ENCODE assay signal across 1 cellular context in the genomic region with DNA sequence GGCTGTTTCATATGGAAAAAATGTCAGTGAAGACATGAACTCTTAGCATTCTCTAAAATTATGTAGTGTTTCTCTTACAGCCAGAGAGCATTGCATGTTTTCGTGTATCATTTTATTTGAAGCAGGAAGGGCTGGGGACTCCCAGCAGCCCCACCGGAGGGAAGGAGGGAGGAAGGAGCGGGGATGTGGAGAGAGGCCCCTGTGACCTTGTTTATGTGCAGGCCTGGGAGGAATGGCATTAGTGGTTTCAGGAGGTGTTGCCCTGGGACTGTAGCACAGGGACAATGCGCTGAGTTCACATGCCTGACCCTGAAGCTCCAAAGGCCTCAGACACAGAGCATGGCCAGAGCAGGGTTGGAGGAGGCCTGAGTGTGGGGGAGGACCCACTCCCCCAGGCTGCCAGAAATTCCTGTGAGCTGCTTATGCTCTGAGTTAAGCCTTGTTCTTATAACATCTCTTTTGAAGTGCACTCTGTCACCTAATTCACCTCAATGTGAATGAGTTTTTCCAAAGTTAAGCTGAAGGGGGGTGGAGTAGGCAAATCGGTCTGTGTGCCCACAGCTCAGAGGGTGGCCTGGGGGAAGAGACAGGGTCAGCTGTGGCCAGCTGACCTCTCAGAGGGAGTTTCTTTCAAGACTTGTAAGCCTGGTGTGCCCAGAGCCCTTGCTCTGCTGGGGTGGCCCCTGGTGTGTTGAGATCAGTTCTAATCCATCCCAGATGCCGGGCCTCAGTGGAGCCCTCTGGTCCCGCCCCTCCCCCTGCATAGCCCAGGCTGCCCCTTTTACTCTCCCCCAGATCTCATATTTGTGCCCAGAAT.
TF ChIP-seq lines count a peak whose summit lies in the region.

No MANE protein-coding gene starts in this region.

TF ChIP-seq in HepG2, 621 proteins besides CTCF, POLR2A, EP300 and RAD21 (continued from another document and continues in another):
- TF ChIP-seq, protein P1, sequence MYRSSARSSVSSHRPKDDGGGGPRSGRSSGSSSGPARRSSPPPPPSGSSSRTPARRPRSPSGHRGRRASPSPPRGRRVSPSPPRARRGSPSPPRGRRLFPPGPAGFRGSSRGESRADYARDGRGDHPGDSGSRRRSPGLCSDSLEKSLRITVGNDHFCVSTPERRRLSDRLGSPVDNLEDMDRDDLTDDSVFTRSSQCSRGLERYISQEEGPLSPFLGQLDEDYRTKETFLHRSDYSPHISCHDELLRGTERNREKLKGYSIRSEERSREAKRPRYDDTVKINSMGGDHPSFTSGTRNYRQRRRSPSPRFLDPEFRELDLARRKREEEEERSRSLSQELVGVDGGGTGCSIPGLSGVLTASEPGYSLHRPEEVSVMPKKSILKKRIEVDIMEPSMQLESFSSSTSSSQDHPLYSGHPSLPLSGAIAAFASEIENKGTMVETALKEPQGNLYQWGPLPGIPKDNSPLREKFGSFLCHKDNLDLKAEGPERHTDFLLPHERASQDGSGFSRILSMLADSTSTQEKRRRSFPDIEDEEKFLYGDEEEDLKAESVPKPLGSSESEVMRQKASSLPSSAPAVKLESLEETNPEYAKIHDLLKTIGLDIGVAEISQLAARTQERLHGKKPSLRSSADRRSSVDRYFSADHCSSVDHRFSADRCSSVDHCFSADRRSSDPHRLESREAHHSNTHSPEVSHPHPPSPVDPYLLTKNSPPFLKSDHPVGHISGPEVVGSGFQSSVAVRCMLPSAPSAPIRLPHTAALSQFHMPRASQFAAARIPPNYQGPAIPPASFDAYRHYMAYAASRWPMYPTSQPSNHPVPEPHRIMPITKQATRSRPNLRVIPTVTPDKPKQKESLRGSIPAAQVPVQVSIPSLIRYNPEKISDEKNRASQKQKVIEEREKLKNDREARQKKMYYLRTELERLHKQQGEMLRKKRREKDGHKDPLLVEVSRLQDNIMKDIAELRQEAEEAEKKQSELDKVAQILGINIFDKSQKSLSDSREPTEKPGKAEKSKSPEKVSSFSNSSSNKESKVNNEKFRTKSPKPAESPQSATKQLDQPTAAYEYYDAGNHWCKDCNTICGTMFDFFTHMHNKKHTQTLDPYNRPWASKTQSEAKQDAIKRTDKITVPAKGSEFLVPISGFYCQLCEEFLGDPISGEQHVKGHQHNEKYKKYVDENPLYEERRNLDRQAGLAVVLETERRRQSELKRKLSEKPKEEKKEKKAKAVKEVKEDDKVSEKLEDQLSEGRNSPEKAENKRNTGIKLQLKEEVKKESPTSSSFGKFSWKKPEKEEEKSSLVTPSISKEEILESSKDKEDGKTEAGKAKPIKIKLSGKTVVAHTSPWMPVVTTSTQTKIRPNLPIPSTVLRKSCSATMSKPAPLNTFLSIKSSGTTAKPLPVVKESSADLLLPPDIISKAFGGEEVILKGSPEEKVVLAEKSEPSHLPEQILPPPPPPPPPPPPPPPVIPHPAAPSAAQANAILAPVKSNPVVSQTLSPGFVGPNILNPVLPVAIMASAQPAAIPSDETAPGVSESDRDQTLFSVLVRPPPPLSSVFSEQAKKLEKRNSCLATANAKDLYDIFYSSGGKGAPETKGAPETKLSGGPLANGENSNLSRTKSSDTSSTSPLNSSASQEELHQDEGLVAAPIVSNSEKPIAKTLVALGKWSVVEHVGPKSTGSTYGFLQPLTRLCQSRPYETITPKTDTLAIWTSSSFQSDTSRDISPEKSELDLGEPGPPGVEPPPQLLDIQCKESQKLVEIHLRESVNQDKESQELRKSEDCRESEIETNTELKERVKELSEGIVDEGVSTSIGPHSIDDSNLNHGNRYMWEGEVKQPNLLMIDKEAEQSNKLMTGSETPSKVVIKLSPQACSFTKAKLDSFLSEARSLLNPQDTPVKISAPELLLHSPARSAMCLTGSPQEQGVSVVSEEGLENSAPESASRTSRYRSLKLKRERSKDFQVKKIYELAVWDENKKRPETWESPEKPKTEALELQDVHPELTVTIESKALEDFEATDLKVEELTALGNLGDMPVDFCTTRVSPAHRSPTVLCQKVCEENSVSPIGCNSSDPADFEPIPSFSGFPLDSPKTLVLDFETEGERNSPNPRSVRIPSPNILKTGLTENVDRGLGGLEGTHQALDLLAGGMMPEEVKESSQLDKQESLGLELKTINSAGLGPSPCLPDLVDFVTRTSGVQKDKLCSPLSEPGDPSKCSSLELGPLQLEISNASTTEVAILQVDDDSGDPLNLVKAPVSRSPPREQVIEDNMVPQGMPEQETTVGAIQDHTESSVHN (CRISPR knock-in tag; IDR thresholded peaks at IDR 0.05), result no peak
- TF ChIP-seq HMGA1 (CRISPR knock-in tag; conservative IDR thresholded peaks at IDR 0.05), result no peak
- TF ChIP-seq CC2D1A (CRISPR knock-in tag; IDR thresholded peaks at IDR 0.05), result no peak
- no peak for TF ChIP-seq RNF2 (conservative IDR thresholded peaks at IDR 0.05; ENCODE audit: low read depth)
- no peak for TF ChIP-seq TAF15 (IDR thresholded peaks at IDR 0.05; ENCODE audit: low read depth, low read length, poor library complexity, severe bottlenecking)
- peak; percentile 68 for TF ChIP-seq KAT8 (CRISPR knock-in tag; IDR thresholded peaks at IDR 0.05)
- no peak for TF ChIP-seq ZFP1 (CRISPR knock-in tag; IDR thresholded peaks at IDR 0.05)
- TF ChIP-seq, protein P2, sequence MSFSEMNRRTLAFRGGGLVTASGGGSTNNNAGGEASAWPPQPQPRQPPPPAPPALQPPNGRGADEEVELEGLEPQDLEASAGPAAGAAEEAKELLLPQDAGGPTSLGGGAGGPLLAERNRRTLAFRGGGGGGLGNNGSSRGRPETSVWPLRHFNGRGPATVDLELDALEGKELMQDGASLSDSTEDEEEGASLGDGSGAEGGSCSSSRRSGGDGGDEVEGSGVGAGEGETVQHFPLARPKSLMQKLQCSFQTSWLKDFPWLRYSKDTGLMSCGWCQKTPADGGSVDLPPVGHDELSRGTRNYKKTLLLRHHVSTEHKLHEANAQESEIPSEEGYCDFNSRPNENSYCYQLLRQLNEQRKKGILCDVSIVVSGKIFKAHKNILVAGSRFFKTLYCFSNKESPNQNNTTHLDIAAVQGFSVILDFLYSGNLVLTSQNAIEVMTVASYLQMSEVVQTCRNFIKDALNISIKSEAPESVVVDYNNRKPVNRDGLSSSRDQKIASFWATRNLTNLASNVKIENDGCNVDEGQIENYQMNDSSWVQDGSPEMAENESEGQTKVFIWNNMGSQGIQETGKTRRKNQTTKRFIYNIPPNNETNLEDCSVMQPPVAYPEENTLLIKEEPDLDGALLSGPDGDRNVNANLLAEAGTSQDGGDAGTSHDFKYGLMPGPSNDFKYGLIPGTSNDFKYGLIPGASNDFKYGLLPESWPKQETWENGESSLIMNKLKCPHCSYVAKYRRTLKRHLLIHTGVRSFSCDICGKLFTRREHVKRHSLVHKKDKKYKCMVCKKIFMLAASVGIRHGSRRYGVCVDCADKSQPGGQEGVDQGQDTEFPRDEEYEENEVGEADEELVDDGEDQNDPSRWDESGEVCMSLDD (CRISPR knock-in tag; IDR thresholded peaks at IDR 0.05; ENCODE audit: borderline replicate concordance), result no peak
- TF ChIP-seq ZNF430 (CRISPR knock-in tag; IDR thresholded peaks at IDR 0.05), result no peak
- peak; percentile 61; the same call in 1 of the 2 replicates for TF ChIP-seq MEF2D (CRISPR knock-in tag; IDR thresholded peaks at IDR 0.05)
- TF ChIP-seq, protein P3, sequence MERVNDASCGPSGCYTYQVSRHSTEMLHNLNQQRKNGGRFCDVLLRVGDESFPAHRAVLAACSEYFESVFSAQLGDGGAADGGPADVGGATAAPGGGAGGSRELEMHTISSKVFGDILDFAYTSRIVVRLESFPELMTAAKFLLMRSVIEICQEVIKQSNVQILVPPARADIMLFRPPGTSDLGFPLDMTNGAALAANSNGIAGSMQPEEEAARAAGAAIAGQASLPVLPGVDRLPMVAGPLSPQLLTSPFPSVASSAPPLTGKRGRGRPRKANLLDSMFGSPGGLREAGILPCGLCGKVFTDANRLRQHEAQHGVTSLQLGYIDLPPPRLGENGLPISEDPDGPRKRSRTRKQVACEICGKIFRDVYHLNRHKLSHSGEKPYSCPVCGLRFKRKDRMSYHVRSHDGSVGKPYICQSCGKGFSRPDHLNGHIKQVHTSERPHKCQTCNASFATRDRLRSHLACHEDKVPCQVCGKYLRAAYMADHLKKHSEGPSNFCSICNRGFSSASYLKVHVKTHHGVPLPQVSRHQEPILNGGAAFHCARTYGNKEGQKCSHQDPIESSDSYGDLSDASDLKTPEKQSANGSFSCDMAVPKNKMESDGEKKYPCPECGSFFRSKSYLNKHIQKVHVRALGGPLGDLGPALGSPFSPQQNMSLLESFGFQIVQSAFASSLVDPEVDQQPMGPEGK (CRISPR knock-in tag; IDR thresholded peaks at IDR 0.05), result peak; percentile 94
- TF ChIP-seq ZBTB7A (CRISPR knock-in tag; IDR thresholded peaks at IDR 0.05), result peak; percentile 45; the same call in 1 of the 2 replicates
- TF ChIP-seq, protein P4, sequence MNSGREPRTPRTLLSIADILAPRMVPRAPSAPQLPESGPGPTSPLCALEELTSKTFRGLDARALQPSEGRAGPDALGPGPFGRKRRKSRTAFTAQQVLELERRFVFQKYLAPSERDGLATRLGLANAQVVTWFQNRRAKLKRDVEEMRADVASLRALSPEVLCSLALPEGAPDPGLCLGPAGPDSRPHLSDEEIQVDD (CRISPR knock-in tag; IDR thresholded peaks at IDR 0.05; ENCODE audit: borderline replicate concordance), result no peak
- TF ChIP-seq KMT2A (CRISPR knock-in tag; IDR thresholded peaks at IDR 0.05), result no peak
- no peak for TF ChIP-seq ATF7 (IDR thresholded peaks at IDR 0.05)
- TF ChIP-seq ATF7 (CRISPR knock-in tag; IDR thresholded peaks at IDR 0.05), result no peak
- TF ChIP-seq, protein P5, sequence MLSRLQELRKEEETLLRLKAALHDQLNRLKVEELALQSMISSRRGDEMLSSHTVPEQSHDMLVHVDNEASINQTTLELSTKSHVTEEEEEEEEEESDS (CRISPR knock-in tag; IDR thresholded peaks at IDR 0.05; ENCODE audit: borderline replicate concordance), result peak; percentile 91; the same call in 1 of the 2 replicates
- TF ChIP-seq ZFP36 (IDR thresholded peaks at IDR 0.05; ENCODE audit: borderline replicate concordance, low read depth, low read length, partially characterized antibody), result no peak
- no peak for TF ChIP-seq MZF1 (CRISPR knock-in tag; IDR thresholded peaks at IDR 0.05; ENCODE audit: borderline replicate concordance)
- no peak for TF ChIP-seq PTBP1 (IDR thresholded peaks at IDR 0.05; ENCODE audit: low read depth, low read length, poor library complexity, severe bottlenecking)
- 0 out of 2 replicates have a peak, but pooled peaks have one; percentile 26 for TF ChIP-seq ZNF644 (CRISPR knock-in tag; IDR thresholded peaks at IDR 0.05; ENCODE audit: low read depth)
- TF ChIP-seq, protein P6, sequence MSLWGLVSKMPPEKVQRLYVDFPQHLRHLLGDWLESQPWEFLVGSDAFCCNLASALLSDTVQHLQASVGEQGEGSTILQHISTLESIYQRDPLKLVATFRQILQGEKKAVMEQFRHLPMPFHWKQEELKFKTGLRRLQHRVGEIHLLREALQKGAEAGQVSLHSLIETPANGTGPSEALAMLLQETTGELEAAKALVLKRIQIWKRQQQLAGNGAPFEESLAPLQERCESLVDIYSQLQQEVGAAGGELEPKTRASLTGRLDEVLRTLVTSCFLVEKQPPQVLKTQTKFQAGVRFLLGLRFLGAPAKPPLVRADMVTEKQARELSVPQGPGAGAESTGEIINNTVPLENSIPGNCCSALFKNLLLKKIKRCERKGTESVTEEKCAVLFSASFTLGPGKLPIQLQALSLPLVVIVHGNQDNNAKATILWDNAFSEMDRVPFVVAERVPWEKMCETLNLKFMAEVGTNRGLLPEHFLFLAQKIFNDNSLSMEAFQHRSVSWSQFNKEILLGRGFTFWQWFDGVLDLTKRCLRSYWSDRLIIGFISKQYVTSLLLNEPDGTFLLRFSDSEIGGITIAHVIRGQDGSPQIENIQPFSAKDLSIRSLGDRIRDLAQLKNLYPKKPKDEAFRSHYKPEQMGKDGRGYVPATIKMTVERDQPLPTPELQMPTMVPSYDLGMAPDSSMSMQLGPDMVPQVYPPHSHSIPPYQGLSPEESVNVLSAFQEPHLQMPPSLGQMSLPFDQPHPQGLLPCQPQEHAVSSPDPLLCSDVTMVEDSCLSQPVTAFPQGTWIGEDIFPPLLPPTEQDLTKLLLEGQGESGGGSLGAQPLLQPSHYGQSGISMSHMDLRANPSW (CRISPR knock-in tag; IDR thresholded peaks at IDR 0.05; ENCODE audit: borderline replicate concordance), result no peak
- no peak for TF ChIP-seq ZNF747 (CRISPR knock-in tag; IDR thresholded peaks at IDR 0.05; ENCODE audit: borderline replicate concordance)
- no peak for TF ChIP-seq SOX6 (IDR thresholded peaks at IDR 0.05)
- peak; percentile 88 for TF ChIP-seq SOX6 (CRISPR knock-in tag; IDR thresholded peaks at IDR 0.05)
- TF ChIP-seq ZNF510 (CRISPR knock-in tag; IDR thresholded peaks at IDR 0.05; ENCODE audit: low read depth), result no peak
- TF ChIP-seq RFX5 (IDR thresholded peaks at IDR 0.05; ENCODE audit: low read depth, low read length), result no peak
- peak; percentile 81; the same call in 1 of the 2 replicates for TF ChIP-seq ZNF761 (CRISPR knock-in tag; conservative IDR thresholded peaks at IDR 0.05)
- TF ChIP-seq TCF12 (IDR thresholded peaks at IDR 0.05), result no peak
- TF ChIP-seq TCF12 (CRISPR knock-in tag; IDR thresholded peaks at IDR 0.05), result no peak
- TF ChIP-seq ZNF207 (IDR thresholded peaks at IDR 0.05; ENCODE audit: borderline replicate concordance), result no peak
- TF ChIP-seq, protein P7, sequence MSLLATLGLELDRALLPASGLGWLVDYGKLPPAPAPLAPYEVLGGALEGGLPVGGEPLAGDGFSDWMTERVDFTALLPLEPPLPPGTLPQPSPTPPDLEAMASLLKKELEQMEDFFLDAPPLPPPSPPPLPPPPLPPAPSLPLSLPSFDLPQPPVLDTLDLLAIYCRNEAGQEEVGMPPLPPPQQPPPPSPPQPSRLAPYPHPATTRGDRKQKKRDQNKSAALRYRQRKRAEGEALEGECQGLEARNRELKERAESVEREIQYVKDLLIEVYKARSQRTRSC (CRISPR knock-in tag; IDR thresholded peaks at IDR 0.05; ENCODE audit: low read depth), result no peak; the same call in 1 of the 2 replicates
- TF ChIP-seq, protein P8, sequence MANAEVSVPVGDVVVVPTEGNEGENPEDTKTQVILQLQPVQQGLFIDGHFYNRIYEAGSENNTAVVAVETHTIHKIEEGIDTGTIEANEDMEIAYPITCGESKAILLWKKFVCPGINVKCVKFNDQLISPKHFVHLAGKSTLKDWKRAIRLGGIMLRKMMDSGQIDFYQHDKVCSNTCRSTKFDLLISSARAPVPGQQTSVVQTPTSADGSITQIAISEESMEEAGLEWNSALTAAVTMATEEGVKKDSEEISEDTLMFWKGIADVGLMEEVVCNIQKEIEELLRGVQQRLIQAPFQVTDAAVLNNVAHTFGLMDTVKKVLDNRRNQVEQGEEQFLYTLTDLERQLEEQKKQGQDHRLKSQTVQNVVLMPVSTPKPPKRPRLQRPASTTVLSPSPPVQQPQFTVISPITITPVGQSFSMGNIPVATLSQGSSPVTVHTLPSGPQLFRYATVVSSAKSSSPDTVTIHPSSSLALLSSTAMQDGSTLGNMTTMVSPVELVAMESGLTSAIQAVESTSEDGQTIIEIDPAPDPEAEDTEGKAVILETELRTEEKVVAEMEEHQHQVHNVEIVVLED (CRISPR knock-in tag; IDR thresholded peaks at IDR 0.05; ENCODE audit: borderline replicate concordance), result peak; percentile 56; the same call in 1 of the 2 replicates
- no peak for TF ChIP-seq PHF5A (CRISPR knock-in tag; IDR thresholded peaks at IDR 0.05; ENCODE audit: low read depth, unreplicated experiment)
